Comparison of ENCODE assay signal across 15 cellular contexts in the genomic region with DNA sequence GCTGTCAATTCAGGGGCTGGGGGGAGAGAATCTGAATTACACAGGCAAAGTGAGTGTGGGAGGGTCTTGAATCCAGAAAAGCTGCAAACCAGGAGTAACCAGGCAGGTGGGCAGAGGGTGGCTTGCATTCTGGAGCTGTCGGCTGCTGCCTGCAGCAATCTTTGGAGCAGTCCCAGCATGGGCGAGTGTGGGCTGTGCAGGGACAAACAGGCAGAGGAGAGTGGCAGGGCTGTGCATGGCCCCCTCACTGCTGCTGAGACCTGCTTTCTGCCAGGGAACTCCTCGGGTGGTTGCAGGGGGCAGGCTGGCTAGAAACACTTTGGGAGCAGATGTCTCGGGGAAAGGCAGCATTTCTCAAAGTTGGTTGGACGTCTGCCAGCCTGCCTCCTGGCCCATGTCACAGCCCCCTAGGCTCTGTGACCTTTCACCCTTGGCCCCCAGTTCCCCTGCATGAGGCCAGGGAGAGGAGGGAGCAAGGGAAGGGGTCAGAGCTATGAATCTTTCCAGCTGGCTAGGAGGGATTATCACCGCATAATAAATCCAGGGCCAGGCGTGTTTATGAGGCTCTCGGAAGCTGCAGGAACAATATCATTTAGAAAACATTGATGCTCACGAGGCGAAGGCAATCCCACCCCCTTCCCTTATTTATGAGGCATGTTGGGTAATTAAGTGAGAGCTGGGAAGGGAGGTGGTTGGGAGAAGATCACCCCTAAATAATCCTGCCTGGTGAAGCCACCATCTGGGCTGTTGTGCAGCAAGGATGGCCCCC.
A peak's percentile ranks its signal among the peaks of the same experiment; 100 is the strongest.
DNase-seq lines count a peak whose midpoint lies in the region; ATAC-seq and TF ChIP-seq lines count a peak whose summit lies in the region.
"Had no signal": no experiment of that assay in that cellular context is flagged by ENCODE, and none has a peak within 500 bp of the region (broad histone marks: within the 10 kb centered on the region; RNA-seq: fewer than 3 reads in every experiment).

No MANE protein-coding gene starts in this region.

- H3K9me3 ChIP-seq in SJCRH30 (replicated peaks): no peaks in the 10 kb centered on the region
- no peaks in the 10 kb centered on the region for H3K9me3 ChIP-seq in neuronal stem cell (replicated peaks in 1 of 2; ENCODE audit: control insufficient read depth in 2 of 2, insufficient read depth in 1 of 2, low read depth in 1 of 2, low read length in 2 of 2)
- no peaks in the 10 kb centered on the region for H3K9me3 ChIP-seq in colonic mucosa

- H3K79me1 ChIP-seq in neuronal stem cell (ENCODE audit: low read depth, low read length): no peaks in the 10 kb centered on the region

- no CpG with 5 or more reads among the region's 10 CpGs for WGBS in neuronal stem cell (ENCODE audit: extremely low coverage in 2 of 2, insufficient read length in 2 of 2, insufficient replicate concordance in 1 of 2), 2 donors

- no peak overlapping the region for H3K4ac ChIP-seq in neuronal stem cell (ENCODE audit: low read length)

- no peak overlapping the region for H2AFZ ChIP-seq in neuronal stem cell (ENCODE audit: low read length)

- H2BK5ac ChIP-seq in neuronal stem cell (ENCODE audit: low read length): no peak overlapping the region

- peak overlapping the region; percentile 34 for H3K18ac ChIP-seq in neuronal stem cell (ENCODE audit: low read length)

- H3K14ac ChIP-seq in neuronal stem cell (ENCODE audit: low read length): no peak overlapping the region

- no peak overlapping the region for H3K4me2 ChIP-seq in neuronal stem cell (ENCODE audit: insufficient read depth, low read length, poor library complexity, severe bottlenecking)

- peak; percentile 54 for DNase-seq in Ammon's horn (ENCODE audit: low spot score)
- peak; percentile 63 for DNase-seq in DMS 273 treated with DMSO at 0.1 percent for 48 hours (lab: John Stamatoyannopoulos, UW)
- peak; percentile 21 to 48 for DNase-seq in SJCRH30
- DNase-seq in neuronal stem cell (ENCODE audit: low spot score): no peak
- no peak for DNase-seq in colonic mucosa
- DNase-seq in NCI-H2107 (lab: John Stamatoyannopoulos, UW): no peak
- DNase-seq: activated CD4-positive, alpha-beta T cell treated with anti-CD3 and anti-CD28 coated beads for 36 hours; activated naive CD4-positive, alpha-beta T cell treated with anti-CD3 and anti-CD28 coated beads, Interleukin-2, amount 10 ng/mL, durations not matched to agents 7 days and 5 days; activated T-cell treated with anti-CD3 and anti-CD28 coated beads, Interleukin-2, amount 50 U/mL, for 48 hours; foreskin fibroblast; H7; NCI-H1092 treated with DMSO at 0.1 percent for 48 hours; stimulated activated CD4-positive, alpha-beta T cell treated with anti-CD3 and anti-CD28 coated beads, Interleukin-15, amount 100 ng/mL, for 24 hours; T-cell had no signal

- H4K91ac ChIP-seq in neuronal stem cell (ENCODE audit: low read depth, low read length, poor library complexity): no peak overlapping the region

- H3K4me1 ChIP-seq in SJCRH30 (peaks cover 30% of the 10 kb centered on the region), neuronal stem cell (ENCODE audit: control insufficient read depth in 2 of 2, insufficient read depth in 1 of 2, low read depth in 1 of 2, low read length in 2 of 2) (peaks cover 0 to 9% of the 10 kb centered on the region in 2 donors), colonic mucosa (no peaks in the 10 kb centered on the region)

- no peak overlapping the region for H4K8ac ChIP-seq in neuronal stem cell (ENCODE audit: low read depth, low read length)

- H2AK5ac ChIP-seq in neuronal stem cell (ENCODE audit: low read depth, low read length): no peak overlapping the region

- H3K4me3 ChIP-seq in SJCRH30 (no peak overlapping the region), neuronal stem cell (ENCODE audit: low read length in 2 of 2) (no peak overlapping the region), colonic mucosa (no peak overlapping the region)

- H3K23ac ChIP-seq in neuronal stem cell (ENCODE audit: low read depth, low read length, poor library complexity): no peak overlapping the region

- H2BK15ac ChIP-seq in neuronal stem cell (ENCODE audit: low read length): no peak overlapping the region

- no peaks in the 10 kb centered on the region for H3K36me3 ChIP-seq in SJCRH30
- no peaks in the 10 kb centered on the region for H3K36me3 ChIP-seq in neuronal stem cell (replicated peaks in 1 of 2; ENCODE audit: control insufficient read depth in 2 of 2, insufficient read depth in 2 of 2, low read length in 2 of 2)
- H3K36me3 ChIP-seq in colonic mucosa: no peaks in the 10 kb centered on the region

- H3K9ac ChIP-seq in neuronal stem cell (ENCODE audit: low read depth, low read length, poor library complexity): no peak overlapping the region
- H3K9ac ChIP-seq in colonic mucosa (ENCODE audit: low read depth in 2 of 2, low read length in 2 of 2): no peak overlapping the region

- no peak overlapping the region for H3K27ac ChIP-seq in SJCRH30
- H3K27ac ChIP-seq in neuronal stem cell (replicated peaks; ENCODE audit: low read length): no peak overlapping the region
- H3K27ac ChIP-seq in colonic mucosa: no peak overlapping the region

- no peaks in the 10 kb centered on the region for H3K27me3 ChIP-seq in SJCRH30
- no peaks in the 10 kb centered on the region for H3K27me3 ChIP-seq in neuronal stem cell (ENCODE audit: control insufficient read depth in 3 of 3, insufficient read depth in 3 of 3, low read depth in 1 of 3, low read length in 3 of 3)
- no peaks in the 10 kb centered on the region for H3K27me3 ChIP-seq in colonic mucosa

- ATAC-seq in GM18858 (IDR thresholded peaks at IDR 0.05; ENCODE audit: unreplicated experiment): no peak
- ATAC-seq: activated CD4-positive, alpha-beta T cell treated with anti-CD3 and anti-CD28 coated beads for 36 hours; T-cell had no signal

- no peak for TF ChIP-seq CTCF in colonic mucosa (IDR thresholded peaks at IDR 0.05)

- H2BK120ac ChIP-seq in neuronal stem cell (ENCODE audit: low read depth, low read length): no peak overlapping the region

- no peak overlapping the region for H2BK12ac ChIP-seq in neuronal stem cell (ENCODE audit: low read length)

- intact Hi-C loops in colonic mucosa (cut with DNase I): no loop called here

Comparison
In these comparisons a context has a peak if more than half of its experiments do, and no peak if none do; other contexts are left out.
1. DNase-seq: peak in Ammon's horn (single experiment), DMS 273 treated with DMSO at 0.1 percent for 48 hours (single experiment) and SJCRH30 (2 of 2); none in neuronal stem cell (single experiment), colonic mucosa (single experiment) and NCI-H2107 (single experiment).